18 cellular contexts compared by ENCODE assay signal in the genomic region with DNA sequence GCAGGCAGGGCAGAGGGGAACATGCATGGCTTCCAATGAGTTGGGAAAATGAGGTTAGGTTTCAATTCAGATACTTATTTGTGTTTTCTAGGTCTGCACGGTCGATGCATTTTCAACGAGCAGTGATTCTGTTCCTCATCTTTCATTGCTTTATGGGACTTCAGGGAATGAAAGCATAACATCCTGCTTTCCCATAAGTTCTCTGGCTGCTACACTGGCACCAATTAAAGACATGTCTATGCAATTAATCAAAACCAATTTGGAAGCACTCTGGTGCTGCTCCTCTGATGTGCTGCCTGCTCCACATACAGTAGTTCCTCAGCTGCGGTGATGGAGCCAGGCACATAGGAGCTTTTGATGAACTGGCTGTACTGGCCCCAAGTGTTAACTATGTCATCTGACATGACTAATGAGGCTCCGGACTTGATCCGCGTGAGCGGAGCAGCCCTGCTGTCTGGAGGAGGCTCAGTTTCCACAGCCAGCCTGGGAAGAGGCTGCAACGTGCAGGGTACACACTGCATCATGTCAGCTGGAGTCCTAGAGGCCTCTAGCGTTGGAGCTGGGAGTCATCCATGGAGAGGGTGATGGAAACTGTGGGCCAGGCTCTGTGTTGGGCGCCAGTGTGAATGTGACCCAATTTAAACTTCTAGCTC. TPM values are rescaled to one million over a fixed set of nuclear protein-coding genes. Genes with fewer than 3 reads are reported as not detected.
A peak's percentile ranks its signal among the peaks of the same experiment; 100 is the strongest.
DNase-seq lines count a peak whose midpoint lies in the region; ATAC-seq and TF ChIP-seq lines count a peak whose summit lies in the region.
"Had no signal": no experiment of that assay in that cellular context is flagged by ENCODE, and none has a peak within 500 bp of the region (broad histone marks: within the 10 kb centered on the region; RNA-seq: fewer than 3 reads in every experiment).

No MANE protein-coding gene starts in this region.

- no peak overlapping the region for H3K27ac ChIP-seq in A673 (ENCODE audit: low read depth, low read length, poor library complexity, severe bottlenecking)

- no peak for ATAC-seq in activated CD8-positive, alpha-beta T cell treated with anti-CD3 and anti-CD28 coated beads, Interleukin-2, amount 10 ng/mL, durations not matched to agents 7 days and 5 days
- ATAC-seq: left lobe of liver, Right ventricle myocardium inferior had no signal

- no peaks in the 10 kb centered on the region for H3K4me1 Mint-ChIP-seq in activated CD8-positive, alpha-beta T cell treated with anti-CD3 and anti-CD28 coated beads, Interleukin-2, amount 10 ng/mL, durations not matched to agents 7 days and 5 days (ENCODE audit: low read depth)
- H3K4me1 Mint-ChIP-seq: activated CD4-positive, alpha-beta T cell treated with anti-CD3 and anti-CD28 coated beads, Interleukin-2, amount 10 ng/mL, durations not matched to agents 7 days and 5 days; CD4-positive, CD25-positive, alpha-beta regulatory T cell had no signal

- peaks cover 10% of the 10 kb centered on the region for H3K27me3 Mint-ChIP-seq in activated CD8-positive, alpha-beta T cell treated with anti-CD3 and anti-CD28 coated beads, Interleukin-2, amount 10 ng/mL, durations not matched to agents 7 days and 5 days (ENCODE audit: low read depth)

- no peaks in the 10 kb centered on the region for H3K36me3 Mint-ChIP-seq in activated CD8-positive, alpha-beta T cell treated with anti-CD3 and anti-CD28 coated beads, Interleukin-2, amount 10 ng/mL, durations not matched to agents 7 days and 5 days (ENCODE audit: low read depth)
- H3K36me3 Mint-ChIP-seq: CD4-positive, CD25-positive, alpha-beta regulatory T cell had no signal

- no peaks in the 10 kb centered on the region for H3K36me3 ChIP-seq in A673 (ENCODE audit: insufficient read depth, low read length, poor library complexity, severe bottlenecking)

- BruUV-seq in A673 (replicated peaks; lab: Mats Ljungman, UMichigan): no TSS peak

- H3K9me3 Mint-ChIP-seq in activated CD8-positive, alpha-beta T cell treated with anti-CD3 and anti-CD28 coated beads, Interleukin-2, amount 10 ng/mL, durations not matched to agents 7 days and 5 days (ENCODE audit: insufficient read depth): no peaks in the 10 kb centered on the region
- H3K9me3 Mint-ChIP-seq: activated CD4-positive, alpha-beta T cell treated with anti-CD3 and anti-CD28 coated beads, Interleukin-2, amount 10 ng/mL, durations not matched to agents 7 days and 5 days had no signal

- no peak overlapping the region for H3K4me3 Mint-ChIP-seq in activated CD8-positive, alpha-beta T cell treated with anti-CD3 and anti-CD28 coated beads, Interleukin-2, amount 10 ng/mL, durations not matched to agents 7 days and 5 days
- H3K4me3 Mint-ChIP-seq: activated CD4-positive, alpha-beta T cell treated with anti-CD3 and anti-CD28 coated beads, Interleukin-2, amount 10 ng/mL, durations not matched to agents 7 days and 5 days; CD4-positive, CD25-positive, alpha-beta regulatory T cell had no signal

- CTCF ChIA-PET in A673 (lab: Charles Lee): no interaction called here
- CTCF ChIA-PET in activated CD8-positive, alpha-beta T cell treated with anti-CD3 and anti-CD28 coated beads, Interleukin-2, amount 10 ng/mL, durations not matched to agents 7 days and 5 days (lab: Charles Lee): interaction anchor here (1.2 kb wide), 1 partner anchor 10 kb away, joined by 3 read pairs; no protein-coding TSS in a partner anchor

- H3K9me3 ChIP-seq in A673 (ENCODE audit: low read depth, low read length, poor library complexity, severe bottlenecking): no peaks in the 10 kb centered on the region

- TF ChIP-seq CTCF in fibroblast of the aortic adventitia (IDR thresholded peaks at IDR 0.05; ENCODE audit: insufficient read depth, low read length) (no peak), A673 (conservative IDR thresholded peaks at IDR 0.05; ENCODE audit: low read depth, low read length) (no peak)

- no peaks in the 10 kb centered on the region for H3K27me3 ChIP-seq in A673 (replicated peaks; ENCODE audit: insufficient read depth, low read depth, low read length, poor library complexity)

- H3K27ac Mint-ChIP-seq in activated CD8-positive, alpha-beta T cell treated with anti-CD3 and anti-CD28 coated beads, Interleukin-2, amount 10 ng/mL, durations not matched to agents 7 days and 5 days: no peak overlapping the region
- H3K27ac Mint-ChIP-seq: activated CD4-positive, alpha-beta T cell treated with anti-CD3 and anti-CD28 coated beads, Interleukin-2, amount 10 ng/mL, durations not matched to agents 7 days and 5 days; CD4-positive, CD25-positive, alpha-beta regulatory T cell; progenitor cell of endocrine pancreas had no signal

- DNase-seq in NCI-H2029 (lab: John Stamatoyannopoulos, UW) (peak; percentile 9), NCI-H2029 treated with DMSO at 0.1 percent for 48 hours (lab: John Stamatoyannopoulos, UW) (no peak), NCI-H187 (lab: John Stamatoyannopoulos, UW) (peak; percentile 28 to 73), fibroblast of the aortic adventitia (ENCODE audit: low read depth) (peak; percentile 2), retina (peak; percentile 56), A673 (ENCODE audit: low spot score) (no peak), GDM1 (lab: John Stamatoyannopoulos, UW) (no peak)
- DNase-seq in activated CD8-positive, alpha-beta T cell treated with anti-CD3 and anti-CD28 coated beads, Interleukin-2, amount 10 ng/mL, durations not matched to agents 7 days and 5 days: no peak
- DNase-seq: ACHN; activated CD4-positive, alpha-beta T cell treated with anti-CD3 and anti-CD28 coated beads, Interleukin-2, amount 10 ng/mL, durations not matched to agents 7 days and 5 days; activated CD8-positive, alpha-beta memory T cell treated with anti-CD3 and anti-CD28 coated beads, Interleukin-2, amount 50 U/mL, for 4 hours; CD4-positive, CD25-positive, alpha-beta regulatory T cell; midbrain; NCI-H226; stimulated activated CD8-positive, alpha-beta memory T cell treated with anti-CD3 and anti-CD28 coated beads, Interleukin-4, amount 100 ng/mL, for 48 hours had no signal

- POLR2A ChIA-PET in A673 (lab: Charles Lee; ENCODE audit: low non-redundant PET): no interaction called here
- POLR2A ChIA-PET in activated CD8-positive, alpha-beta T cell treated with anti-CD3 and anti-CD28 coated beads, Interleukin-2, amount 10 ng/mL, durations not matched to agents 7 days and 5 days (lab: Charles Lee): no interaction called here

- H3K4me3 ChIP-seq in fibroblast of the aortic adventitia (ENCODE audit: low read depth, low read length) (no peak overlapping the region), A673 (ENCODE audit: low read depth, low read length, poor library complexity, severe bottlenecking) (no peak overlapping the region)

- intact Hi-C loops in A673 (cut with micrococcal nuclease; ENCODE audit: unreplicated experiment): no loop called here

- H3K4me1 ChIP-seq in A673 (ENCODE audit: insufficient read depth, low read length, poor library complexity, severe bottlenecking): peaks cover 14% of the 10 kb centered on the region

RNA-seq across cellular contexts. Expression of a gene that starts 29.8 kb away (rescaled TPM):
- total RNA-seq in fibroblast of the aortic adventitia (ENCODE audit: low replicate concordance): 2.0 and 4.2 TPM in 2 replicates
- 6.2 and 9.9 TPM in 2 replicates for total RNA-seq in A673 (2021)
- total RNA-seq in activated CD8-positive, alpha-beta T cell treated with anti-CD3 and anti-CD28 coated beads, Interleukin-2, amount 10 ng/mL, durations not matched to agents 7 days and 5 days: 1 to 10 TPM; 3.5 to 4.0 TPM

RNA-seq across cellular contexts. Expression of a gene that starts 30.0 kb away (rescaled TPM):
- total RNA-seq in fibroblast of the aortic adventitia (ENCODE audit: low replicate concordance) (55.5 and 60.1 TPM in 2 replicates), A673 (2021) (53.1 and 55.3 TPM in 2 replicates)
- 10 to 100 TPM; 50.8 to 53.1 TPM for total RNA-seq in activated CD8-positive, alpha-beta T cell treated with anti-CD3 and anti-CD28 coated beads, Interleukin-2, amount 10 ng/mL, durations not matched to agents 7 days and 5 days

RNA-seq across cellular contexts. Expression of a gene that starts 33.9 kb away (rescaled TPM):
- 5.9 and 30.8 TPM in 2 replicates for total RNA-seq in fibroblast of the aortic adventitia (ENCODE audit: low replicate concordance)
- total RNA-seq in A673 (2021): 52.4 TPM in 2 replicates
- total RNA-seq in activated CD8-positive, alpha-beta T cell treated with anti-CD3 and anti-CD28 coated beads, Interleukin-2, amount 10 ng/mL, durations not matched to agents 7 days and 5 days: 10 to 100 TPM; 30.1 to 32.2 TPM

Comparison
In these comparisons a context has a peak if more than half of its experiments do, and no peak if none do; other contexts are left out.
1. DNase-seq: peak in NCI-H2029 (single experiment), NCI-H187 (2 of 2), fibroblast of the aortic adventitia (single experiment) and retina (single experiment); none in NCI-H2029 treated with DMSO at 0.1 percent for 48 hours (single experiment), A673 (single experiment), activated CD8-positive, alpha-beta T cell treated with anti-CD3 and anti-CD28 coated beads, Interleukin-2, amount 10 ng/mL, durations not matched to agents 7 days and 5 days (single experiment) and GDM1 (single experiment).